ENCODE assay signal across 12 cellular contexts in the genomic region with DNA sequence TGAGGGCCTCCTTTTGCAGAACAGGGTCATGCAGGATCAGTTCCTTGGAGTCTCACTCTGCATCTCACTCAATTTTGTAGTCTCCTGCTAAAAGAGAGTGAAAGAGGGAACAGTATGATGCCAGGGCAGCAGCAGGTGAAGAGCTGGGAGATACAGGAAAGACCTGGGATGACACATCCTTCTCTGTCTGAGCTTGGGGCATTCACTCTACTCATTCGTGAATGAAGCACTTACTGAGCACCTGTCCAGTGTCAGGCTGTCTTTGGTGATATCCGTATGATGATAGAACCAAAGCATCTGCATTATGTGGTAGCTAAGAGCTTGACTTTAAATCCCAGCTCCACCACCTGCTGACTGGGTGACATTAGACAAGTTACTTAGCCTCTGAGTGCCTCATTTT. TPM values are rescaled to one million over a fixed set of nuclear protein-coding genes. Genes with fewer than 3 reads are reported as not detected.
DNase-seq lines count a peak whose midpoint lies in the region; ATAC-seq and TF ChIP-seq lines count a peak whose summit lies in the region.
"Had no signal": no experiment of that assay in that cellular context is flagged by ENCODE, and none has a peak within 500 bp of the region (broad histone marks: within the 10 kb centered on the region; RNA-seq: fewer than 3 reads in every experiment).

No MANE protein-coding gene starts in this region.

- H3K27me3 Mint-ChIP-seq in activated T-cell treated with anti-CD3 and anti-CD28 coated beads, Interleukin-2, amount 50 U/mL, for 24 hours, result no peaks in the 10 kb centered on the region
- H3K27me3 Mint-ChIP-seq in stimulated activated naive B cell treated with anti-CD40 and anti-IgM and Interleukin-4, amounts not matched to agents 10 μg/mL and 1 μg/mL and 100 μg/mL, for 72 hours, result no peaks in the 10 kb centered on the region

- no peak for TF ChIP-seq CTCF in RWPE1 (conservative IDR thresholded peaks at IDR 0.05; ENCODE audit: low read depth)

- CTCF ChIA-PET in RWPE1 (lab: Yijun Ruan, JAX), result interaction anchor here (0.7 kb wide), 2 partner anchors 12 to 94 kb away, joined by 4 to 5 read pairs; no protein-coding TSS in a partner anchor

- POLR2A ChIA-PET in RWPE1 (lab: Yijun Ruan, JAX; ENCODE audit: low non-redundant PET), result no interaction called here

- ATAC-seq in esophagus mucosa, result peak; percentile 50
- ATAC-seq in stimulated activated naive B cell treated with anti-CD40 and anti-IgM and Interleukin-4, amounts not matched to agents 10 μg/mL and 1 μg/mL and 100 μg/mL, for 72 hours (replicated peaks), result no peak
- ATAC-seq: gastroesophageal sphincter, left colon had no signal

- H3K27ac Mint-ChIP-seq in activated T-cell treated with anti-CD3 and anti-CD28 coated beads, Interleukin-2, amount 50 U/mL, for 24 hours, result peak overlapping the region; percentile 69
- peak overlapping the region; percentile 68 for H3K27ac Mint-ChIP-seq in stimulated activated naive B cell treated with anti-CD40 and anti-IgM and Interleukin-4, amounts not matched to agents 10 μg/mL and 1 μg/mL and 100 μg/mL, for 72 hours

- peaks cover 77% of the 10 kb centered on the region for H3K4me1 Mint-ChIP-seq in activated T-cell treated with anti-CD3 and anti-CD28 coated beads, Interleukin-2, amount 50 U/mL, for 24 hours (ENCODE audit: low read depth)
- H3K4me1 Mint-ChIP-seq in stimulated activated naive B cell treated with anti-CD40 and anti-IgM and Interleukin-4, amounts not matched to agents 10 μg/mL and 1 μg/mL and 100 μg/mL, for 72 hours, result peaks cover 47 to 69% of the 10 kb centered on the region in 2 donors

- DNase-seq in activated T-cell treated with anti-CD3 and anti-CD28 coated beads, Interleukin-2, amount 50 U/mL, for 24 hours, result no peak
- no peak for DNase-seq in activated T-cell treated with anti-CD3 and anti-CD28 coated beads, Interleukin-2, amount 50 U/mL, for 1 hour
- DNase-seq in RWPE1 (ENCODE audit: low spot score) (no peak), AML-193 (lab: John Stamatoyannopoulos, UW) (no peak), cerebellum (ENCODE audit: low spot score) (no peak), pons (ENCODE audit: low spot score) (no peak)
- DNase-seq in stimulated activated naive B cell treated with anti-CD40 and anti-IgM and Interleukin-4, amounts not matched to agents 10 μg/mL and 1 μg/mL and 100 μg/mL, for 72 hours, result no peak
- DNase-seq: IMR-90, left colon, T-helper 2 cell had no signal

- H3K4me3 Mint-ChIP-seq in activated T-cell treated with anti-CD3 and anti-CD28 coated beads, Interleukin-2, amount 50 U/mL, for 24 hours, result no peak overlapping the region
- peak overlapping the region in 1 of 2 donors; percentile 24 for H3K4me3 Mint-ChIP-seq in stimulated activated naive B cell treated with anti-CD40 and anti-IgM and Interleukin-4, amounts not matched to agents 10 μg/mL and 1 μg/mL and 100 μg/mL, for 72 hours

- H3K27ac ChIP-seq in RWPE1, result 0 out of 2 replicates have a peak overlapping the region, but pooled peaks have one; percentile 13
- H3K27ac ChIP-seq: gastroesophageal sphincter had no signal

- H3K9me3 Mint-ChIP-seq in activated T-cell treated with anti-CD3 and anti-CD28 coated beads, Interleukin-2, amount 50 U/mL, for 24 hours, result no peaks in the 10 kb centered on the region
- no peaks in the 10 kb centered on the region for H3K9me3 Mint-ChIP-seq in stimulated activated naive B cell treated with anti-CD40 and anti-IgM and Interleukin-4, amounts not matched to agents 10 μg/mL and 1 μg/mL and 100 μg/mL, for 72 hours

- H3K36me3 Mint-ChIP-seq in activated T-cell treated with anti-CD3 and anti-CD28 coated beads, Interleukin-2, amount 50 U/mL, for 24 hours (ENCODE audit: low read depth), result peaks cover 62% of the 10 kb centered on the region
- H3K36me3 Mint-ChIP-seq in stimulated activated naive B cell treated with anti-CD40 and anti-IgM and Interleukin-4, amounts not matched to agents 10 μg/mL and 1 μg/mL and 100 μg/mL, for 72 hours, result peaks cover 15 to 53% of the 10 kb centered on the region in 2 donors

RNA-seq across cellular contexts. Expression of a gene that starts 14.4 kb away (rescaled TPM):
- total RNA-seq in esophagus mucosa, result 131 TPM
- total RNA-seq in cerebellum, result 73.8 TPM

RNA-seq across cellular contexts. Expression of a gene that starts 46.8 kb away (rescaled TPM):
- total RNA-seq in esophagus mucosa (6.9 TPM), cerebellum (13.0 TPM)
